8 cellular contexts compared by ENCODE assay signal in genomic region chr4:153151535-153152452, GRCh38. TPM values are rescaled to one million over a fixed set of nuclear protein-coding genes. Genes with fewer than 3 reads are reported as not detected.
DNase-seq lines count a peak whose midpoint lies in the region; ATAC-seq, FAIRE-seq and TF ChIP-seq lines count a peak whose summit lies in the region.

No MANE protein-coding gene starts in this region.

- H3K79me2 ChIP-seq in PC-9 (ENCODE audit: low read depth): no peaks in the 10 kb centered on the region

- H2BK5ac ChIP-seq in mesenchymal stem cell (ENCODE audit: low read depth, low read length, poor library complexity, severe bottlenecking): no peak overlapping the region

- H2BK12ac ChIP-seq in mesenchymal stem cell (ENCODE audit: low read length in 2 of 2): no peak overlapping the region

- H2AFZ ChIP-seq in PC-9: no peak overlapping the region
- no peak overlapping the region for H2AFZ ChIP-seq in mesenchymal stem cell (ENCODE audit: low read depth, low read length)

- TF ChIP-seq CTCF in PC-9 (conservative IDR thresholded peaks at IDR 0.05) (no peak), colonic mucosa (IDR thresholded peaks at IDR 0.05) (no peak), stomach (IDR thresholded peaks at IDR 0.05) (no peak)

- peak overlapping the region; percentile 99 for H3K4me2 ChIP-seq in PC-9
- peak overlapping the region; percentile 51 for H3K4me2 ChIP-seq in mesenchymal stem cell (ENCODE audit: low read length, poor library complexity, severe bottlenecking)

- peak overlapping the region in 1 of 2 experiments; percentile 72 for H3K23ac ChIP-seq in mesenchymal stem cell (ENCODE audit: low read length in 2 of 2)

- H3K18ac ChIP-seq in mesenchymal stem cell (ENCODE audit: low read depth in 1 of 2, low read length in 2 of 2): no peak overlapping the region

- 27% methylated on average over 22 of the region's 31 CpGs for WGBS in mesenchymal stem cell
- 15 to 26% (median 17%) methylated on average over 31 of the region's 31 CpGs for WGBS in stomach, 5 donors

- POLR2A ChIA-PET in PC-9 (lab: Charles Lee; ENCODE audit: unreplicated experiment): interaction anchor here (0.6 to 0.9 kb wide), 5 partner anchors 28 to 250 kb away, joined by 3 to 5 read pairs (median 4); no protein-coding TSS in a partner anchor

- no TSS peak for BruUV-seq in PC-9 (replicated peaks; lab: Mats Ljungman, UMichigan)

- H3K4ac ChIP-seq in mesenchymal stem cell (ENCODE audit: low read depth in 1 of 2, low read length in 2 of 2): no peak overlapping the region

- peaks cover 5% of the 10 kb centered on the region for H3K79me1 ChIP-seq in mesenchymal stem cell (replicated peaks; ENCODE audit: low read length, poor library complexity, severe bottlenecking)

- CTCF ChIA-PET in PC-9 (lab: Charles Lee): no interaction called here

- H3K27ac ChIP-seq in PC-9 (no peak overlapping the region), colonic mucosa (peak overlapping the region; percentile 64), mesenchymal stem cell (ENCODE audit: low read length, poor library complexity, severe bottlenecking) (no peak overlapping the region), stomach (peak overlapping the region in 1 of 5 donors; percentile 63)

- no peak overlapping the region for H2BK120ac ChIP-seq in mesenchymal stem cell (ENCODE audit: low read depth, low read length)

- H3K14ac ChIP-seq in mesenchymal stem cell (ENCODE audit: low read length in 2 of 2): no peak overlapping the region

- ATAC-seq in HG03280 (IDR thresholded peaks at IDR 0.05; ENCODE audit: unreplicated experiment) (no peak), GM19351 (IDR thresholded peaks at IDR 0.05; ENCODE audit: unreplicated experiment) (no peak)

- H3K9me3 ChIP-seq in PC-9 (ENCODE audit: insufficient read depth, low read depth) (no peaks in the 10 kb centered on the region), colonic mucosa (no peaks in the 10 kb centered on the region), mesenchymal stem cell (ENCODE audit: control insufficient read depth, low read length) (no peaks in the 10 kb centered on the region), stomach (no peaks in the 10 kb centered on the region)

- intact Hi-C loops in PC-9 (cut with micrococcal nuclease; ENCODE audit: unreplicated experiment): loop anchor here (2.0 kb wide), 1 partner anchor 53 kb away; the partner anchor contains the start of gene TRIM2
- intact Hi-C loops in colonic mucosa (cut with DNase I): loop anchor here (10.0 kb wide), 1 partner anchor 53 kb away; the partner anchor contains the start of gene TRIM2
- intact Hi-C loops in stomach (cut with DNase I; ENCODE audit: low total_unique reads): no loop called here

- TF ChIP-seq EP300 in stomach (IDR thresholded peaks at IDR 0.05): no peak

- TF ChIP-seq POLR2A in GM12891 (IDR thresholded peaks at IDR 0.05; ENCODE audit: low read depth, low read length) (no peak), stomach (IDR thresholded peaks at IDR 0.05) (no peak)

- no peaks in the 10 kb centered on the region for H3K36me3 ChIP-seq in PC-9 (ENCODE audit: low read depth)
- H3K36me3 ChIP-seq in colonic mucosa: no peaks in the 10 kb centered on the region
- H3K36me3 ChIP-seq in mesenchymal stem cell (ENCODE audit: control insufficient read depth in 1 of 2, insufficient read depth in 2 of 2, low read depth in 1 of 2, low read length in 2 of 2): no peaks in the 10 kb centered on the region
- no peaks in the 10 kb centered on the region for H3K36me3 ChIP-seq in stomach

- FAIRE-seq in GM12891 (lab: Jason Lieb, UNC): no peak

- no peak overlapping the region for H4K8ac ChIP-seq in mesenchymal stem cell (ENCODE audit: low read length)

- H3K4me3 ChIP-seq in PC-9 (peak overlapping the region; percentile 77; the same call in 1 of the 2 replicates), colonic mucosa (peak overlapping the region; percentile 45), mesenchymal stem cell (ENCODE audit: insufficient read depth in 1 of 2, low read depth in 1 of 2, low read length in 2 of 2) (no peak overlapping the region), stomach (peak overlapping the region; percentile 51 to 73 (median 64))

- no peaks in the 10 kb centered on the region for H3K27me3 ChIP-seq in PC-9 (ENCODE audit: insufficient read depth, low read depth)
- no peaks in the 10 kb centered on the region for H3K27me3 ChIP-seq in colonic mucosa
- peaks cover 0 to 48% of the 10 kb centered on the region in 2 experiments for H3K27me3 ChIP-seq in mesenchymal stem cell (ENCODE audit: control insufficient read depth in 1 of 2, insufficient read depth in 1 of 2, low read length in 2 of 2)
- H3K27me3 ChIP-seq in stomach: peaks cover 0 to 27% (median 3%) of the 10 kb centered on the region in 3 donors

- H3K9me2 ChIP-seq in PC-9 (ENCODE audit: insufficient read depth): no peaks in the 10 kb centered on the region

- peak overlapping the region in 1 of 2 donors; percentile 8 for H3K9ac ChIP-seq in colonic mucosa (ENCODE audit: low read depth in 2 of 2, low read length in 2 of 2)
- no peak overlapping the region for H3K9ac ChIP-seq in mesenchymal stem cell (ENCODE audit: low read length)

- H3K4me1 ChIP-seq in PC-9 (replicated peaks; ENCODE audit: insufficient read depth) (peaks cover 15% of the 10 kb centered on the region), colonic mucosa (no peaks in the 10 kb centered on the region), mesenchymal stem cell (ENCODE audit: control insufficient read depth, insufficient read depth, low read depth, low read length) (peaks cover 8% of the 10 kb centered on the region), stomach (peaks cover 16 to 33% (median 30%) of the 10 kb centered on the region in 4 donors)

- H3F3A ChIP-seq in PC-9 (ENCODE audit: insufficient read depth, low read depth): peaks cover 5% of the 10 kb centered on the region; the same call in 1 of the 2 replicates

- DNase-seq in GM12891 (ENCODE audit: insufficient read length, low spot score): peak; percentile 35
- peak; percentile 20 to 50 for DNase-seq in Kasumi-1 (lab: John Stamatoyannopoulos, UW)
- peak; percentile 66 to 79 for DNase-seq in PC-9
- peak; percentile 91 for DNase-seq in colonic mucosa
- peak; percentile 66 for DNase-seq in mesenchymal stem cell
- peak; percentile 79 for DNase-seq in stomach

- H2AK5ac ChIP-seq in mesenchymal stem cell (ENCODE audit: low read length, severe bottlenecking): no peak overlapping the region

- H4K91ac ChIP-seq in mesenchymal stem cell (ENCODE audit: low read length): no peak overlapping the region

- no peaks in the 10 kb centered on the region for H4K20me1 ChIP-seq in PC-9 (ENCODE audit: insufficient read depth)

- no peak overlapping the region for H2BK15ac ChIP-seq in mesenchymal stem cell (ENCODE audit: low read depth, poor library complexity, severe bottlenecking)

TF ChIP-seq in GM12891, 5 proteins besides CTCF, POLR2A, EP300 and RAD21:
- TF ChIP-seq POLR2AphosphoS5 (IDR thresholded peaks at IDR 0.05; ENCODE audit: low read depth, low read length): no peak
- TF ChIP-seq SPI1 (IDR thresholded peaks at IDR 0.05; ENCODE audit: low read depth, low read length): peak; percentile 93

RNA-seq across cellular contexts. Expression of gene TRIM2, which starts 52.4 kb away (rescaled TPM):
- polyA plus RNA-seq in GM12891 (2012; ENCODE audit: low read depth, missing spikeins): 0.54 TPM
- total RNA-seq in PC-9 (2021) (56.0 and 87.0 TPM in 2 replicates), colonic mucosa (100 to 1,000 TPM; 120 to 151 TPM), stomach (100 to 1,000 TPM in 2 of 5 donors, 10 to 100 TPM in 3; 38.8 to 327 (median 96.2) TPM)
- 18.0 TPM for polyA plus RNA-seq in mesenchymal stem cell (2013, experiment 1 of 2)
- 18.0 TPM for polyA plus RNA-seq in mesenchymal stem cell (2013, experiment 2 of 2)
- polyA plus RNA-seq in stomach: 10 to 100 TPM; 11.2 to 26.1 (median 24.8) TPM

Comparison
In these comparisons a context has a peak if more than half of its experiments do, and no peak if none do; other contexts are left out.
1. DNase-seq: peak in every context shown above with its lines; median percentile 91 in colonic mucosa; 79 in stomach; 72 in PC-9; 66 in mesenchymal stem cell; 35 in GM12891; 35 in Kasumi-1.
2. H3K4me3 ChIP-seq: peak in PC-9 (single experiment), colonic mucosa (single experiment) and stomach (4 of 4); none in mesenchymal stem cell (0 of 2).